In genomic region chr15:76382987-76383728, GRCh38 we compare ENCODE assay signal across 26 cellular contexts. TPM values are rescaled to one million over a fixed set of nuclear protein-coding genes. Genes with fewer than 3 reads are reported as not detected.
"Had no signal": no experiment of that assay in that cellular context is flagged by ENCODE, and none has a peak within 500 bp of the region (broad histone marks: within the 10 kb centered on the region; RNA-seq: fewer than 3 reads in every experiment).

No MANE protein-coding gene starts in this region.

- DNase-seq: activated CD4-positive, alpha-beta memory T cell treated with anti-CD3 and anti-CD28 coated beads, Interleukin-2, amount 10 ng/mL, durations not matched to agents 7 days and 5 days; activated CD4-positive, alpha-beta T cell treated with anti-CD3 and anti-CD28 coated beads, Interleukin-2, amount 10 ng/mL, durations not matched to agents 7 days and 5 days; activated CD4-positive, alpha-beta T cell treated with anti-CD3 and anti-CD28 coated beads, Interleukin-2, amount 50 U/mL, for 4 hours; activated CD8-positive, alpha-beta memory T cell treated with anti-CD3 and anti-CD28 coated beads, Interleukin-2, amount 10 ng/mL, durations not matched to agents 7 days and 5 days; activated CD8-positive, alpha-beta memory T cell treated with anti-CD3 and anti-CD28 coated beads, Interleukin-2, amount 50 U/mL, for 48 hours; activated effector memory CD4-positive, alpha-beta T cell treated with Interleukin-2 at 50 U/mL for 16 hours; activated gamma-delta T cell treated with Interleukin-2 at 50 U/mL for 16 hours; activated naive CD4-positive, alpha-beta T cell treated with anti-CD3 and anti-CD28 coated beads, Interleukin-2, amount 50 U/mL, for 16 hours; activated naive CD4-positive, alpha-beta T cell treated with Interleukin-2 at 50 U/mL for 16 hours; amygdala; aorta; body of pancreas; caudate nucleus; cortex of kidney; dermis blood vessel endothelial cell; effector CD4-positive, alpha-beta T cell; effector memory CD8-positive, alpha-beta T cell; erythroblast; foreskin keratinocyte; gastrocnemius medialis; glutamatergic neuron; heart left ventricle; hypothalamus had no signal

- H3K27me3 ChIP-seq: body of pancreas, esophagus muscularis mucosa, foreskin keratinocyte, gastrocnemius medialis, heart left ventricle had no signal

- H3K4me3 Mint-ChIP-seq: activated CD4-positive, alpha-beta memory T cell treated with anti-CD3 and anti-CD28 coated beads, Interleukin-2, amount 10 ng/mL, durations not matched to agents 7 days and 5 days; activated CD4-positive, alpha-beta T cell treated with anti-CD3 and anti-CD28 coated beads, Interleukin-2, amount 10 ng/mL, durations not matched to agents 7 days and 5 days; activated CD8-positive, alpha-beta memory T cell treated with anti-CD3 and anti-CD28 coated beads, Interleukin-2, amount 10 ng/mL, durations not matched to agents 7 days and 5 days; activated naive CD8-positive, alpha-beta T cell; effector memory CD8-positive, alpha-beta T cell had no signal

- H3K4me3 ChIP-seq: body of pancreas, esophagus muscularis mucosa, gastrocnemius medialis, heart left ventricle had no signal

- H3K4me1 ChIP-seq: body of pancreas, esophagus muscularis mucosa, foreskin keratinocyte, gastrocnemius medialis, heart left ventricle had no signal

- ATAC-seq: activated CD8-positive, alpha-beta memory T cell treated with anti-CD3 and anti-CD28 coated beads, Interleukin-2, amount 10 ng/mL, durations not matched to agents 7 days and 5 days; body of pancreas; effector memory CD8-positive, alpha-beta T cell; foreskin keratinocyte; gastrocnemius medialis; heart left ventricle had no signal

- H3K9me3 Mint-ChIP-seq: activated CD4-positive, alpha-beta memory T cell treated with anti-CD3 and anti-CD28 coated beads, Interleukin-2, amount 10 ng/mL, durations not matched to agents 7 days and 5 days; activated CD4-positive, alpha-beta T cell treated with anti-CD3 and anti-CD28 coated beads, Interleukin-2, amount 10 ng/mL, durations not matched to agents 7 days and 5 days; effector memory CD8-positive, alpha-beta T cell had no signal

- H3K27ac ChIP-seq: body of pancreas, esophagus muscularis mucosa, foreskin keratinocyte, gastrocnemius medialis, heart left ventricle had no signal

- H3K27ac Mint-ChIP-seq: activated CD4-positive, alpha-beta memory T cell treated with anti-CD3 and anti-CD28 coated beads, Interleukin-2, amount 10 ng/mL, durations not matched to agents 7 days and 5 days; activated CD4-positive, alpha-beta T cell treated with anti-CD3 and anti-CD28 coated beads, Interleukin-2, amount 10 ng/mL, durations not matched to agents 7 days and 5 days; activated CD8-positive, alpha-beta memory T cell treated with anti-CD3 and anti-CD28 coated beads, Interleukin-2, amount 10 ng/mL, durations not matched to agents 7 days and 5 days; activated naive CD8-positive, alpha-beta T cell; effector memory CD8-positive, alpha-beta T cell had no signal

- H3K27me3 Mint-ChIP-seq: activated CD4-positive, alpha-beta memory T cell treated with anti-CD3 and anti-CD28 coated beads, Interleukin-2, amount 10 ng/mL, durations not matched to agents 7 days and 5 days; activated CD4-positive, alpha-beta T cell treated with anti-CD3 and anti-CD28 coated beads, Interleukin-2, amount 10 ng/mL, durations not matched to agents 7 days and 5 days; activated CD8-positive, alpha-beta memory T cell treated with anti-CD3 and anti-CD28 coated beads, Interleukin-2, amount 10 ng/mL, durations not matched to agents 7 days and 5 days; activated naive CD8-positive, alpha-beta T cell; effector memory CD8-positive, alpha-beta T cell had no signal

- H3K9me3 ChIP-seq: body of pancreas, esophagus muscularis mucosa, gastrocnemius medialis, heart left ventricle had no signal

- H3K4me1 Mint-ChIP-seq: activated CD4-positive, alpha-beta T cell treated with anti-CD3 and anti-CD28 coated beads, Interleukin-2, amount 10 ng/mL, durations not matched to agents 7 days and 5 days; activated CD8-positive, alpha-beta memory T cell treated with anti-CD3 and anti-CD28 coated beads, Interleukin-2, amount 10 ng/mL, durations not matched to agents 7 days and 5 days had no signal

RNA-seq across cellular contexts. Expression of gene ISL2, which starts 46.6 kb away (rescaled TPM):
- total RNA-seq: aorta, body of pancreas, chondrocyte, gastrocnemius medialis, heart left ventricle had no signal
